In the genomic region with DNA sequence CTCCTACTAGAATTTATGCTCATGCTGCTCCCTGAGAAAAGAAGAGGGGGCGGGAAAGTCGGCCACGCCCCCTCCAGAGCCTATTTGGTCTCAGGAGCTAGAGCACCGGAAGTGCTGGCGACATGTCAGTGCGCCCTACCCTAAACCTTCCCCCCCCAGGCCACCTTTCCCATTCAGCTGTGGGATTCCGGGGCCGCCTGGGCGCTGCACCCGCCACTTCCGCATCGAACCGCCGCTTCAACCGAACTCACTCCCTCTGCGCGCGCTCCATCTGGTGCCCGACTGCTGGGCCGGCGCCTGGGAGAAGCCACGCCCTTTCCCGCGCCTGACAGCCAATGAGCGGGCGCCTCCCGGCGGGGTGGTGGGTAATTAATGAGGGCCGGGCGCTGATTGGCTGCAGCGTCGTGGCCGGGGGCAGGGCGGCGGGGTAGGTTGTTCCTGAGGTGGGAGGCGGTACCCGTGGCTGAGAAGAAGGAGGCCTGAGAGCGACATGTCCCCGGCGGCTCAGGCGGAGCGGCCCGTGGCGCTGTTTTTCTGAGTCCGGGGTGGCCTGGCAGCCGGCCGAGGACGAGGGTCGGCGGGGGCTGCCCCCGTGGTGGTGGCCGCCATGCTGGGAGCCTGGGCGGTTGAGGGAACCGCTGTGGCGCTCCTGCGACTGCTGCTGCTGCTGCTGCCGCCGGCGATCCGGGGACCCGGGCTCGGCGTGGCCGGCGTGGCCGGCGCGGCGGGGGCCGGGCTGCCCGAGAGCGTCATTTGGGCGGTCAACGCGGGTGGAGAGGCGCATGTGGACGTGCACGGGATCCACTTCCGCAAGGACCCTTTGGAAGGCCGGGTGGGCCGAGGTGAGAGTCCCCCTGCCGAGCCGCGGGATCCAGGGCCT, we compare ENCODE assay signal across 1 cellular context.
A peak's percentile ranks its signal among the peaks of the same experiment; 100 is the strongest.
TF ChIP-seq lines count a peak whose summit lies in the region.

MLEC (plus strand) TSS at position 460 of the 880 bp plus-strand sequence; CDS start at position 608, 148 bp downstream.

TF ChIP-seq in HepG2, 621 proteins besides CTCF, POLR2A, EP300 and RAD21 (continued from another document and continues in another):
- TF ChIP-seq, protein P1, sequence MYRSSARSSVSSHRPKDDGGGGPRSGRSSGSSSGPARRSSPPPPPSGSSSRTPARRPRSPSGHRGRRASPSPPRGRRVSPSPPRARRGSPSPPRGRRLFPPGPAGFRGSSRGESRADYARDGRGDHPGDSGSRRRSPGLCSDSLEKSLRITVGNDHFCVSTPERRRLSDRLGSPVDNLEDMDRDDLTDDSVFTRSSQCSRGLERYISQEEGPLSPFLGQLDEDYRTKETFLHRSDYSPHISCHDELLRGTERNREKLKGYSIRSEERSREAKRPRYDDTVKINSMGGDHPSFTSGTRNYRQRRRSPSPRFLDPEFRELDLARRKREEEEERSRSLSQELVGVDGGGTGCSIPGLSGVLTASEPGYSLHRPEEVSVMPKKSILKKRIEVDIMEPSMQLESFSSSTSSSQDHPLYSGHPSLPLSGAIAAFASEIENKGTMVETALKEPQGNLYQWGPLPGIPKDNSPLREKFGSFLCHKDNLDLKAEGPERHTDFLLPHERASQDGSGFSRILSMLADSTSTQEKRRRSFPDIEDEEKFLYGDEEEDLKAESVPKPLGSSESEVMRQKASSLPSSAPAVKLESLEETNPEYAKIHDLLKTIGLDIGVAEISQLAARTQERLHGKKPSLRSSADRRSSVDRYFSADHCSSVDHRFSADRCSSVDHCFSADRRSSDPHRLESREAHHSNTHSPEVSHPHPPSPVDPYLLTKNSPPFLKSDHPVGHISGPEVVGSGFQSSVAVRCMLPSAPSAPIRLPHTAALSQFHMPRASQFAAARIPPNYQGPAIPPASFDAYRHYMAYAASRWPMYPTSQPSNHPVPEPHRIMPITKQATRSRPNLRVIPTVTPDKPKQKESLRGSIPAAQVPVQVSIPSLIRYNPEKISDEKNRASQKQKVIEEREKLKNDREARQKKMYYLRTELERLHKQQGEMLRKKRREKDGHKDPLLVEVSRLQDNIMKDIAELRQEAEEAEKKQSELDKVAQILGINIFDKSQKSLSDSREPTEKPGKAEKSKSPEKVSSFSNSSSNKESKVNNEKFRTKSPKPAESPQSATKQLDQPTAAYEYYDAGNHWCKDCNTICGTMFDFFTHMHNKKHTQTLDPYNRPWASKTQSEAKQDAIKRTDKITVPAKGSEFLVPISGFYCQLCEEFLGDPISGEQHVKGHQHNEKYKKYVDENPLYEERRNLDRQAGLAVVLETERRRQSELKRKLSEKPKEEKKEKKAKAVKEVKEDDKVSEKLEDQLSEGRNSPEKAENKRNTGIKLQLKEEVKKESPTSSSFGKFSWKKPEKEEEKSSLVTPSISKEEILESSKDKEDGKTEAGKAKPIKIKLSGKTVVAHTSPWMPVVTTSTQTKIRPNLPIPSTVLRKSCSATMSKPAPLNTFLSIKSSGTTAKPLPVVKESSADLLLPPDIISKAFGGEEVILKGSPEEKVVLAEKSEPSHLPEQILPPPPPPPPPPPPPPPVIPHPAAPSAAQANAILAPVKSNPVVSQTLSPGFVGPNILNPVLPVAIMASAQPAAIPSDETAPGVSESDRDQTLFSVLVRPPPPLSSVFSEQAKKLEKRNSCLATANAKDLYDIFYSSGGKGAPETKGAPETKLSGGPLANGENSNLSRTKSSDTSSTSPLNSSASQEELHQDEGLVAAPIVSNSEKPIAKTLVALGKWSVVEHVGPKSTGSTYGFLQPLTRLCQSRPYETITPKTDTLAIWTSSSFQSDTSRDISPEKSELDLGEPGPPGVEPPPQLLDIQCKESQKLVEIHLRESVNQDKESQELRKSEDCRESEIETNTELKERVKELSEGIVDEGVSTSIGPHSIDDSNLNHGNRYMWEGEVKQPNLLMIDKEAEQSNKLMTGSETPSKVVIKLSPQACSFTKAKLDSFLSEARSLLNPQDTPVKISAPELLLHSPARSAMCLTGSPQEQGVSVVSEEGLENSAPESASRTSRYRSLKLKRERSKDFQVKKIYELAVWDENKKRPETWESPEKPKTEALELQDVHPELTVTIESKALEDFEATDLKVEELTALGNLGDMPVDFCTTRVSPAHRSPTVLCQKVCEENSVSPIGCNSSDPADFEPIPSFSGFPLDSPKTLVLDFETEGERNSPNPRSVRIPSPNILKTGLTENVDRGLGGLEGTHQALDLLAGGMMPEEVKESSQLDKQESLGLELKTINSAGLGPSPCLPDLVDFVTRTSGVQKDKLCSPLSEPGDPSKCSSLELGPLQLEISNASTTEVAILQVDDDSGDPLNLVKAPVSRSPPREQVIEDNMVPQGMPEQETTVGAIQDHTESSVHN (CRISPR knock-in tag; IDR thresholded peaks at IDR 0.05), result no peak; the same call in 1 of the 2 replicates
- TF ChIP-seq ARNT2 (CRISPR knock-in tag; IDR thresholded peaks at IDR 0.05; ENCODE audit: low read depth) (peak; percentile 65), MXI1 (IDR thresholded peaks at IDR 0.05; ENCODE audit: borderline replicate concordance, low read depth, low read length) (peak; percentile 81; the same call in 1 of the 3 replicates), ZNF512 (CRISPR knock-in tag; IDR thresholded peaks at IDR 0.05) (no peak), KLF9 (CRISPR knock-in tag; IDR thresholded peaks at IDR 0.05; ENCODE audit: low read depth) (no peak; the same call in 1 of the 2 replicates), CBFB (CRISPR knock-in tag; IDR thresholded peaks at IDR 0.05) (0 out of 2 replicates have a peak, but pooled peaks have one; percentile 55), ZBTB20 (CRISPR knock-in tag; IDR thresholded peaks at IDR 0.05; ENCODE audit: borderline replicate concordance, low read depth) (peak; percentile 73; the same call in 1 of the 2 replicates), ZNF879 (CRISPR knock-in tag; IDR thresholded peaks at IDR 0.05) (no peak), ZNF101 (CRISPR knock-in tag; IDR thresholded peaks at IDR 0.05; ENCODE audit: borderline replicate concordance, low read depth) (no peak), ZNF839 (CRISPR knock-in tag; IDR thresholded peaks at IDR 0.05; ENCODE audit: borderline replicate concordance) (no peak), SSRP1 (CRISPR knock-in tag; IDR thresholded peaks at IDR 0.05) (no peak; the same call in 1 of the 2 replicates), ZNF160 (CRISPR knock-in tag; IDR thresholded peaks at IDR 0.05) (peak; percentile 37; the same call in 1 of the 2 replicates), ZNF563 (CRISPR knock-in tag; IDR thresholded peaks at IDR 0.05) (no peak; the same call in 1 of the 2 replicates), SMAD9 (CRISPR knock-in tag; IDR thresholded peaks at IDR 0.05) (no peak), TOPORS (CRISPR knock-in tag; IDR thresholded peaks at IDR 0.05) (peak; percentile 83; the same call in 1 of the 2 replicates), ZNF34 (CRISPR knock-in tag; IDR thresholded peaks at IDR 0.05; ENCODE audit: borderline replicate concordance) (no peak), ZNF138 (CRISPR knock-in tag; IDR thresholded peaks at IDR 0.05; ENCODE audit: low read depth) (no peak), ZNF768 (CRISPR knock-in tag; IDR thresholded peaks at IDR 0.05) (peak; percentile 49; the same call in 1 of the 2 replicates), PHF20 (CRISPR knock-in tag; IDR thresholded peaks at IDR 0.05) (peak; percentile 90), BCL6 (CRISPR knock-in tag; IDR thresholded peaks at IDR 0.05) (no peak), ZNF577 (CRISPR knock-in tag; IDR thresholded peaks at IDR 0.05; ENCODE audit: borderline replicate concordance, low read depth) (no peak), HDAC6 (IDR thresholded peaks at IDR 0.05; ENCODE audit: low read depth, low read length) (no peak), ZMAT3 (CRISPR knock-in tag; conservative IDR thresholded peaks at IDR 0.05) (no peak), U2AF1 (optimal IDR thresholded peaks at IDR 0.05; ENCODE audit: low read depth, low read length) (no peak), ZNF576 (CRISPR knock-in tag; IDR thresholded peaks at IDR 0.05) (no peak), RARG (CRISPR knock-in tag; IDR thresholded peaks at IDR 0.05; ENCODE audit: low read depth) (no peak), CREB1 (IDR thresholded peaks at IDR 0.05) (no peak), CREB1 (CRISPR knock-in tag; IDR thresholded peaks at IDR 0.05) (peak; percentile 79), CCDC6 (CRISPR knock-in tag; IDR thresholded peaks at IDR 0.05) (no peak), SPEN (CRISPR knock-in tag; IDR thresholded peaks at IDR 0.05; ENCODE audit: low read depth) (peak; percentile 79), TMF1 (CRISPR knock-in tag; IDR thresholded peaks at IDR 0.05; ENCODE audit: low read depth) (peak; percentile 88), ZBTB1 (CRISPR knock-in tag; IDR thresholded peaks at IDR 0.05; ENCODE audit: borderline replicate concordance) (no peak), PLSCR1 (CRISPR knock-in tag; IDR thresholded peaks at IDR 0.05; ENCODE audit: borderline replicate concordance) (no peak), NFIC (IDR thresholded peaks at IDR 0.05; ENCODE audit: low read length) (no peak)
- TF ChIP-seq, protein P2, sequence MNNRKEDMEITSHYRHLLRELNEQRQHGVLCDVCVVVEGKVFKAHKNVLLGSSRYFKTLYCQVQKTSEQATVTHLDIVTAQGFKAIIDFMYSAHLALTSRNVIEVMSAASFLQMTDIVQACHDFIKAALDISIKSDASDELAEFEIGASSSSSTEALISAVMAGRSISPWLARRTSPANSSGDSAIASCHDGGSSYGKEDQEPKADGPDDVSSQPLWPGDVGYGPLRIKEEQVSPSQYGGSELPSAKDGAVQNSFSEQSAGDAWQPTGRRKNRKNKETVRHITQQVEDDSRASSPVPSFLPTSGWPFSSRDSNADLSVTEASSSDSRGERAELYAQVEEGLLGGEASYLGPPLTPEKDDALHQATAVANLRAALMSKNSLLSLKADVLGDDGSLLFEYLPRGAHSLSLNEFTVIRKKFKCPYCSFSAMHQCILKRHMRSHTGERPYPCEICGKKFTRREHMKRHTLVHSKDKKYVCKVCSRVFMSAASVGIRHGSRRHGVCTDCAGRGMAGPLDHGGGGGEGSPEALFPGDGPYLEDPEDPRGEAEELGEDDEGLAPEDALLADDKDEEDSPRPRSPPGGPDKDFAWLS (CRISPR knock-in tag; IDR thresholded peaks at IDR 0.05; ENCODE audit: borderline replicate concordance), result no peak
- TF ChIP-seq, protein P3, sequence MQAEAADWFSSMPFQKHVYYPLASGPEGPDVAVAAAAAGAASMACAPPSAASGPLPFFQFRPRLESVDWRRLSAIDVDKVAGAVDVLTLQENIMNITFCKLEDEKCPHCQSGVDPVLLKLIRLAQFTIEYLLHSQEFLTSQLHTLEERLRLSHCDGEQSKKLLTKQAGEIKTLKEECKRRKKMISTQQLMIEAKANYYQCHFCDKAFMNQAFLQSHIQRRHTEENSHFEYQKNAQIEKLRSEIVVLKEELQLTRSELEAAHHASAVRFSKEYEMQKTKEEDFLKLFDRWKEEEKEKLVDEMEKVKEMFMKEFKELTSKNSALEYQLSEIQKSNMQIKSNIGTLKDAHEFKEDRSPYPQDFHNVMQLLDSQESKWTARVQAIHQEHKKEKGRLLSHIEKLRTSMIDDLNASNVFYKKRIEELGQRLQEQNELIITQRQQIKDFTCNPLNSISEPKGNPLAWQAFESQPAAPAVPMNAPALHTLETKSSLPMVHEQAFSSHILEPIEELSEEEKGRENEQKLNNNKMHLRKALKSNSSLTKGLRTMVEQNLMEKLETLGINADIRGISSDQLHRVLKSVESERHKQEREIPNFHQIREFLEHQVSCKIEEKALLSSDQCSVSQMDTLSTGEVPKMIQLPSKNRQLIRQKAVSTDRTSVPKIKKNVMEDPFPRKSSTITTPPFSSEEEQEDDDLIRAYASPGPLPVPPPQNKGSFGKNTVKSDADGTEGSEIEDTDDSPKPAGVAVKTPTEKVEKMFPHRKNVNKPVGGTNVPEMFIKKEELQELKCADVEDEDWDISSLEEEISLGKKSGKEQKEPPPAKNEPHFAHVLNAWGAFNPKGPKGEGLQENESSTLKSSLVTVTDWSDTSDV (CRISPR knock-in tag; IDR thresholded peaks at IDR 0.05), result no peak
- TF ChIP-seq, protein P4, sequence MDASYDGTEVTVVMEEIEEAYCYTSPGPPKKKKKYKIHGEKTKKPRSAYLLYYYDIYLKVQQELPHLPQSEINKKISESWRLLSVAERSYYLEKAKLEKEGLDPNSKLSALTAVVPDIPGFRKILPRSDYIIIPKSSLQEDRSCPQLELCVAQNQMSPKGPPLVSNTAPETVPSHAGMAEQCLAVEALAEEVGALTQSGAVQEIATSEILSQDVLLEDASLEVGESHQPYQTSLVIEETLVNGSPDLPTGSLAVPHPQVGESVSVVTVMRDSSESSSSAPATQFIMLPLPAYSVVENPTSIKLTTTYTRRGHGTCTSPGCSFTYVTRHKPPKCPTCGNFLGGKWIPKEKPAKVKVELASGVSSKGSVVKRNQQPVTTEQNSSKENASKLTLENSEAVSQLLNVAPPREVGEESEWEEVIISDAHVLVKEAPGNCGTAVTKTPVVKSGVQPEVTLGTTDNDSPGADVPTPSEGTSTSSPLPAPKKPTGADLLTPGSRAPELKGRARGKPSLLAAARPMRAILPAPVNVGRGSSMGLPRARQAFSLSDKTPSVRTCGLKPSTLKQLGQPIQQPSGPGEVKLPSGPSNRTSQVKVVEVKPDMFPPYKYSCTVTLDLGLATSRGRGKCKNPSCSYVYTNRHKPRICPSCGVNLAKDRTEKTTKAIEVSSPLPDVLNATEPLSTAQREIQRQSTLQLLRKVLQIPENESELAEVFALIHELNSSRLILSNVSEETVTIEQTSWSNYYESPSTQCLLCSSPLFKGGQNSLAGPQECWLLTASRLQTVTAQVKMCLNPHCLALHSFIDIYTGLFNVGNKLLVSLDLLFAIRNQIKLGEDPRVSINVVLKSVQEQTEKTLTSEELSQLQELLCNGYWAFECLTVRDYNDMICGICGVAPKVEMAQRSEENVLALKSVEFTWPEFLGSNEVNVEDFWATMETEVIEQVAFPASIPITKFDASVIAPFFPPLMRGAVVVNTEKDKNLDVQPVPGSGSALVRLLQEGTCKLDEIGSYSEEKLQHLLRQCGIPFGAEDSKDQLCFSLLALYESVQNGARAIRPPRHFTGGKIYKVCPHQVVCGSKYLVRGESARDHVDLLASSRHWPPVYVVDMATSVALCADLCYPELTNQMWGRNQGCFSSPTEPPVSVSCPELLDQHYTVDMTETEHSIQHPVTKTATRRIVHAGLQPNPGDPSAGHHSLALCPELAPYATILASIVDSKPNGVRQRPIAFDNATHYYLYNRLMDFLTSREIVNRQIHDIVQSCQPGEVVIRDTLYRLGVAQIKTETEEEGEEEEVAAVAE (CRISPR knock-in tag; IDR thresholded peaks at IDR 0.05; ENCODE audit: borderline replicate concordance), result peak; percentile 98
